In the genomic region with DNA sequence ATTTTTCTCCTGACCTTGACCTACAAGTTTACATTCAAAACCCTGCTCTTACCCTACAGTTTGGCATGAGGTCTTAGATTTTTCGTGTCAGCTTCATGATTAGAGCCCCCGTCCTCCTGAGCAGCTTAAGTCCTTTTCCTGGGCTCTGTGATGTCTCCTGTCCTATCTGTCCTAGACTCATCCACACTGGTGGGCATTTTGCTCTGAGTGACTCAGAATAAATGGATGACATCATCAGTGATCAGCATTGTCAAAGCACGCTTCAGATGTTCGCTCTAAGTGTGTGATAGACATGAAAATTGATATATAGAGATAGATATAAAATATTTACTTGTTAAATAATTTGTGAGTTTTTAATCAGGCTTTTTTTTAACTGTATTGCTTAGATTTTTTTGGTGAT, we compare ENCODE assay signal across 25 cellular contexts. TPM values are rescaled to one million over a fixed set of nuclear protein-coding genes. Genes with fewer than 3 reads are reported as not detected.
"Had no signal": no experiment of that assay in that cellular context is flagged by ENCODE, and none has a peak within 500 bp of the region (broad histone marks: within the 10 kb centered on the region; RNA-seq: fewer than 3 reads in every experiment).

No MANE protein-coding gene starts in this region.

- H3K4me1 ChIP-seq: adrenal gland, body of pancreas had no signal

- H3K4me1 Mint-ChIP-seq: activated naive CD8-positive, alpha-beta T cell treated with anti-CD3 and anti-CD28 coated beads, Interleukin-2, amount 10 ng/mL, durations not matched to agents 7 days and 5 days; central memory CD8-positive, alpha-beta T cell had no signal

- H3K27ac ChIP-seq: adrenal gland, body of pancreas, PC-9, WERI-Rb-1 had no signal

- ATAC-seq: activated CD4-positive, alpha-beta T cell treated with anti-CD3 and anti-CD28 coated beads for 36 hours; activated T-cell treated with anti-CD3 and anti-CD28 coated beads, Interleukin-2, amount 50 U/mL, for 72 hours; body of pancreas had no signal

- H3K36me3 Mint-ChIP-seq: activated naive CD8-positive, alpha-beta T cell treated with anti-CD3 and anti-CD28 coated beads, Interleukin-2, amount 10 ng/mL, durations not matched to agents 7 days and 5 days had no signal

- H3K36me3 ChIP-seq: adrenal gland, WERI-Rb-1 had no signal

- H3K4me3 Mint-ChIP-seq: activated CD4-positive, alpha-beta memory T cell treated with anti-CD3 and anti-CD28 coated beads, Interleukin-2, amount 10 ng/mL, durations not matched to agents 7 days and 5 days; activated CD4-positive, alpha-beta T cell treated with anti-CD3 and anti-CD28 coated beads for 36 hours; activated naive CD8-positive, alpha-beta T cell treated with anti-CD3 and anti-CD28 coated beads, Interleukin-2, amount 10 ng/mL, durations not matched to agents 7 days and 5 days; activated T-cell treated with anti-CD3 and anti-CD28 coated beads, Interleukin-2, amount 50 U/mL, for 72 hours; central memory CD8-positive, alpha-beta T cell had no signal

- H3K9me3 ChIP-seq: adrenal gland, body of pancreas had no signal

- H3K27ac Mint-ChIP-seq: activated CD4-positive, alpha-beta memory T cell treated with anti-CD3 and anti-CD28 coated beads, Interleukin-2, amount 10 ng/mL, durations not matched to agents 7 days and 5 days; activated CD4-positive, alpha-beta T cell treated with anti-CD3 and anti-CD28 coated beads for 36 hours; activated naive CD8-positive, alpha-beta T cell treated with anti-CD3 and anti-CD28 coated beads, Interleukin-2, amount 10 ng/mL, durations not matched to agents 7 days and 5 days; activated T-cell treated with anti-CD3 and anti-CD28 coated beads, Interleukin-2, amount 50 U/mL, for 72 hours had no signal

- H3K27me3 Mint-ChIP-seq: activated naive CD8-positive, alpha-beta T cell treated with anti-CD3 and anti-CD28 coated beads, Interleukin-2, amount 10 ng/mL, durations not matched to agents 7 days and 5 days; central memory CD8-positive, alpha-beta T cell had no signal

- H3K4me2 ChIP-seq: PC-9 had no signal

- DNase-seq: activated CD4-positive, alpha-beta memory T cell treated with anti-CD3 and anti-CD28 coated beads, Interleukin-2, amount 10 ng/mL, durations not matched to agents 7 days and 5 days; activated CD4-positive, alpha-beta T cell treated with anti-CD3 and anti-CD28 coated beads for 36 hours; activated CD4-positive, alpha-beta T cell treated with anti-CD3 and anti-CD28 coated beads, Interleukin-2, amount 50 U/mL, for 1 hour; activated naive CD4-positive, alpha-beta T cell treated with anti-CD3 and anti-CD28 coated beads, Interleukin-2, amount 50 U/mL, for 16 hours; activated naive CD8-positive, alpha-beta T cell treated with anti-CD3 and anti-CD28 coated beads, Interleukin-2, amount 10 ng/mL, durations not matched to agents 7 days and 5 days; activated T-cell treated with anti-CD3 and anti-CD28 coated beads, Interleukin-2, amount 50 U/mL, for 72 hours; adrenal gland; aorta; body of pancreas; Karpas-422; MM.1S; NCI-H1105 treated with DMSO at 0.1 percent for 48 hours; NCI-H1436 treated with DMSO at 0.1 percent for 48 hours; NCI-H187; NCI-H2081 treated with DMSO at 0.1 percent for 48 hours; NCI-H446; NCI-H524; PC-9; SHP77 treated with DMSO at 0.1 percent for 48 hours; T-helper 1 cell; WERI-Rb-1 had no signal

- H2AFZ ChIP-seq: PC-9 had no signal

- H3K4me3 ChIP-seq: adrenal gland, body of pancreas, PC-9 had no signal

- H3K27me3 ChIP-seq: adrenal gland, body of pancreas had no signal

- H3K9me3 Mint-ChIP-seq: activated CD4-positive, alpha-beta memory T cell treated with anti-CD3 and anti-CD28 coated beads, Interleukin-2, amount 10 ng/mL, durations not matched to agents 7 days and 5 days; central memory CD8-positive, alpha-beta T cell had no signal

RNA-seq across cellular contexts. Expression of gene RGS13, which starts 21.8 kb away (rescaled TPM):
- total RNA-seq: activated CD4-positive, alpha-beta memory T cell treated with anti-CD3 and anti-CD28 coated beads, Interleukin-2, amount 10 ng/mL, durations not matched to agents 7 days and 5 days; activated CD4-positive, alpha-beta T cell treated with anti-CD3 and anti-CD28 coated beads for 36 hours; activated CD8-positive, alpha-beta memory T cell treated with anti-CD3 and anti-CD28 coated beads for 36 hours; activated T-cell treated with anti-CD3 and anti-CD28 coated beads, Interleukin-2, amount 50 U/mL, for 72 hours; PC-9; SK-MEL-5; T-helper 2 cell treated with Interferon-gamma antibody and Interleukin-4, amounts not matched to agents 100 ng/mL and 5 ng/mL, for 36 hours had no signal
